8 cellular contexts compared by ENCODE assay signal in the genomic region with DNA sequence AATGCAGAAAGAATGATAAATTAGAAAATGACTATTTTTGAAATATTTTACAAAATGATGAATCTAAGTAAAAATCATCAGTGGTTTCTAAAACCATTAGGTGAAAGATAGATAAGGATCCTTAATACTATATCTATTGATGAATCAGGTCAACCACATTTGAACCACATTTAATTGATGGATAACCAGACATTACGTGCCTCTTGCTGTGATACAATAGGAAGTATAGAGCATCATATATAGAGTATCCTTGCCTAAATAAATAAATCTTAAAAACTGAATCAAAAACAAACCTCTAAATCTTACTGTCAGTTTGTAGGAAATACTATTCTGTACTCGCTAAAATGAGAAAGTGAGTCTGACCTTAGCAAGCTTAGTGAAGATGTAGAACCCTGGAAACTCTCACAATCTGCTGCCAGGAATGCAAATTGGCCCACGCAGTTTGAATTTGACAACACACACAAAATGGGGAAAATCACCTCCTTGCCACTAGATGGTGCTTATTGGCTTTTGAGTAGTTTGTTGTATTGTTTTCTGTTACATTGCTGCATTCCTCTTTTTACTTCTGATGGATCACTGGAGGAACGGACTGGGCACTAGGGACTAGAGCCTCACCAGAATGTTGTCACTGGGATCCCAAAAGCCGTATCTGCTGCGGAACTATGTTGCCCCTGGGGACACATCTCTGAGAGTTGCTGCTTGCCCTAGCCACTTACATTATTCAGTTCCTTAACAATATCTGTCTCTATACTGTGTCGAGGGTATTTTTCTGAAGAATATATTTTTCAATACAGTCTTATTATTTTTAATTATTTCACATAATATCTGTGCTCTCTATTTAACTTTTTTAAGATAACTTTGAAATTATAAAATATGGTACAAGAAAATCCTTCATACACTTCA. TPM values are rescaled to one million over a fixed set of nuclear protein-coding genes. Genes with fewer than 3 reads are reported as not detected.
DNase-seq lines count a peak whose midpoint lies in the region; ATAC-seq and TF ChIP-seq lines count a peak whose summit lies in the region.

No MANE protein-coding gene starts in this region.

- H3K27me3 ChIP-seq in ascending aorta (no peaks in the 10 kb centered on the region), upper lobe of right lung (no peaks in the 10 kb centered on the region)

- ATAC-seq in GM19395 (IDR thresholded peaks at IDR 0.05; ENCODE audit: unreplicated experiment) (peak; percentile 90), HG03565 (IDR thresholded peaks at IDR 0.05; ENCODE audit: unreplicated experiment) (peak; percentile 78), upper lobe of right lung (peak; percentile 80)

- H3K4me3 ChIP-seq in ascending aorta = no peak overlapping the region
- no peak overlapping the region for H3K4me3 ChIP-seq in upper lobe of right lung

- H3K4me1 ChIP-seq in ascending aorta = no peaks in the 10 kb centered on the region
- H3K4me1 ChIP-seq in upper lobe of right lung = no peaks in the 10 kb centered on the region

- DNase-seq in NCI-H510A treated with DMSO at 0.1 percent for 48 hours (lab: John Stamatoyannopoulos, UW) = peak; percentile 25
- DNase-seq in NCI-H510A (lab: John Stamatoyannopoulos, UW) = no peak
- peak; percentile 37 for DNase-seq in NOMO-1 treated with DMSO at 0.1 percent for 48 hours (lab: John Stamatoyannopoulos, UW; ENCODE audit: unreplicated experiment)
- DNase-seq in ascending aorta (ENCODE audit: low spot score in 2 of 2) = no peak
- DNase-seq in kidney tubule cell (ENCODE audit: low spot score) = peak; percentile 60
- DNase-seq in upper lobe of right lung = no peak

- TF ChIP-seq CTCF in ascending aorta (IDR thresholded peaks at IDR 0.05) = peak; percentile 45 to 61 (median 50)
- TF ChIP-seq CTCF in upper lobe of right lung (IDR thresholded peaks at IDR 0.05) = peak; percentile 65

- H3K36me3 ChIP-seq in ascending aorta = no peaks in the 10 kb centered on the region
- no peaks in the 10 kb centered on the region for H3K36me3 ChIP-seq in upper lobe of right lung

- intact Hi-C loops in ascending aorta (cut with DNase I) = loop anchor here (10.0 kb wide), 1 partner anchor 649 kb away; no protein-coding TSS in a partner anchor
- intact Hi-C loops in upper lobe of right lung (cut with DNase I) = no loop called here

- H3K9me3 ChIP-seq in ascending aorta = no peaks in the 10 kb centered on the region
- H3K9me3 ChIP-seq in upper lobe of right lung = no peaks in the 10 kb centered on the region

- no peak overlapping the region for H3K27ac ChIP-seq in ascending aorta
- no peak overlapping the region for H3K27ac ChIP-seq in upper lobe of right lung

RNA-seq across cellular contexts. Expression of a gene that starts 25.4 kb away (rescaled TPM):
- total RNA-seq in ascending aorta (26.3 TPM), upper lobe of right lung (94.3 TPM)

RNA-seq across cellular contexts. Expression of a gene that starts 46.3 kb away (rescaled TPM):
- total RNA-seq in ascending aorta = 4.5 TPM
- total RNA-seq in upper lobe of right lung = 7.7 TPM

Comparison
In these comparisons a context has a peak if more than half of its experiments do, and no peak if none do; other contexts are left out.
1. DNase-seq: peak in NCI-H510A treated with DMSO at 0.1 percent for 48 hours (single experiment), NOMO-1 treated with DMSO at 0.1 percent for 48 hours (single experiment) and kidney tubule cell (single experiment); none in NCI-H510A (single experiment), ascending aorta (0 of 2) and upper lobe of right lung (single experiment).
2. Peak in every context shown above with its lines, with median percentiles within 50 percentile points of each other: ATAC-seq.